Comparison of ENCODE assay signal across 21 cellular contexts in the genomic region with DNA sequence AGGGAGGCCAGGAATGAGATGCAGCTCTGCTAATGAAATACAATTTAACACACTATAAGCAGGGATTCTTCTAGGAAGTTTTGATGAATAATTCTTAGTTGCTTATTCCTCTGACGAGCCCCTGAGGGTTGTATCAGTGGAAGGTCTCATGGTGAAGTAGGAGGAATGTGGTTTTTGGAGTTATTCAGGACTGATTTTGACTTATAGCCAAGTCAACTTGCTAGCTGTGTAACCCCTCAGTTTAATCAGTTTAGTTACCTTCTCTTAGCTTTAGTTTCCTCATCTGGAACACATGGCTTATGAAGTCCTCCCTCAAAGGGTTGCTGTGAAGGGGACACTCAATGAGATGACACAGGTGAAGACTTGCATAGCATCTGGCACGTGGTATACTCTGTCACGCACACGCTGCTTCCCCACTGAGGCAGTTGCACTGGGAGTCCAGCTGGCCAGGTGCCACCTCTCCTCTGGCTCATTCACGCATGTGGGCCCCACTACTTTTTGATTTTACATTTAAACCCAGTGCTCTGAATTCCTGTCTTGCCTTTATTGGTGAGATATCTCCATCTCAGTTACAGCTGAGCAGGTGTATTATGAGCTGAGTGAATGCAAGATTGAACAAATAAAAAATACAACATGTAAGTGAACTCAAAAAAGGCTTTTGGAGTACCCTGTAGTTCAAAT.
DNase-seq lines count a peak whose midpoint lies in the region; ATAC-seq lines count a peak whose summit lies in the region.
"Had no signal": no experiment of that assay in that cellular context is flagged by ENCODE, and none has a peak within 500 bp of the region (broad histone marks: within the 10 kb centered on the region; RNA-seq: fewer than 3 reads in every experiment).

No MANE protein-coding gene starts in this region.

- H3K27ac ChIP-seq in epithelial cell of prostate (peak overlapping the region; percentile 18), neuronal stem cell (replicated peaks; ENCODE audit: low read length) (no peak overlapping the region)
- H3K27ac ChIP-seq: testis had no signal

- no peak overlapping the region for H3K18ac ChIP-seq in neuronal stem cell (ENCODE audit: low read length)

- H3K23ac ChIP-seq in neuronal stem cell (ENCODE audit: low read depth, low read length, poor library complexity) = no peak overlapping the region

- H2AK5ac ChIP-seq in neuronal stem cell (ENCODE audit: low read depth, low read length) = no peak overlapping the region

- peaks cover 2 to 3% of the 10 kb centered on the region in 2 donors for H3K4me1 ChIP-seq in neuronal stem cell (ENCODE audit: control insufficient read depth in 2 of 2, insufficient read depth in 1 of 2, low read depth in 1 of 2, low read length in 2 of 2)

- H3K9me3 ChIP-seq in neuronal stem cell (replicated peaks in 1 of 2; ENCODE audit: control insufficient read depth in 2 of 2, insufficient read depth in 1 of 2, low read depth in 1 of 2, low read length in 2 of 2) = no peaks in the 10 kb centered on the region
- H3K9me3 ChIP-seq: testis had no signal

- H2BK15ac ChIP-seq in neuronal stem cell (ENCODE audit: low read length) = no peak overlapping the region

- H3K79me1 ChIP-seq in neuronal stem cell (ENCODE audit: low read depth, low read length) = no peaks in the 10 kb centered on the region

- H3K9ac ChIP-seq in neuronal stem cell (ENCODE audit: low read depth, low read length, poor library complexity) = no peak overlapping the region

- no peak overlapping the region for H3K4me3 ChIP-seq in neuronal stem cell (ENCODE audit: low read length in 2 of 2)
- H3K4me3 ChIP-seq: testis had no signal

- WGBS in neuronal stem cell (ENCODE audit: extremely low coverage in 2 of 2, insufficient read length in 2 of 2, insufficient replicate concordance in 1 of 2), 2 donors = no CpG with 5 or more reads among the region's 5 CpGs

- H3K36me3 ChIP-seq in neuronal stem cell (replicated peaks in 1 of 2; ENCODE audit: control insufficient read depth in 2 of 2, insufficient read depth in 2 of 2, low read length in 2 of 2) = no peaks in the 10 kb centered on the region

- H3K4ac ChIP-seq in neuronal stem cell (ENCODE audit: low read length) = no peak overlapping the region

- H2BK12ac ChIP-seq in neuronal stem cell (ENCODE audit: low read length) = no peak overlapping the region

- ATAC-seq in HG03442 (IDR thresholded peaks at IDR 0.05; ENCODE audit: unreplicated experiment) (no peak), GM19328 (IDR thresholded peaks at IDR 0.05; ENCODE audit: unreplicated experiment) (no peak), GM19023 (IDR thresholded peaks at IDR 0.05; ENCODE audit: unreplicated experiment) (no peak)
- ATAC-seq: WTC11 had no signal

- H2AFZ ChIP-seq in neuronal stem cell (ENCODE audit: low read length) = no peak overlapping the region

- H4K8ac ChIP-seq in neuronal stem cell (ENCODE audit: low read depth, low read length) = no peak overlapping the region

- H3K27me3 ChIP-seq in neuronal stem cell (ENCODE audit: control insufficient read depth in 3 of 3, insufficient read depth in 3 of 3, low read depth in 1 of 3, low read length in 3 of 3) = no peaks in the 10 kb centered on the region
- H3K27me3 ChIP-seq: testis had no signal

- no peak overlapping the region for H2BK120ac ChIP-seq in neuronal stem cell (ENCODE audit: low read depth, low read length)

- H3K4me2 ChIP-seq in neuronal stem cell (ENCODE audit: insufficient read depth, low read length, poor library complexity, severe bottlenecking) = no peak overlapping the region

- H2BK5ac ChIP-seq in neuronal stem cell (ENCODE audit: low read length) = no peak overlapping the region

- H3K14ac ChIP-seq in neuronal stem cell (ENCODE audit: low read length) = no peak overlapping the region

- DNase-seq in COR-L47 (lab: John Stamatoyannopoulos, UW) (peak; percentile 29), ELR (ENCODE audit: low read depth) (peak; percentile 54), NCI-H446 treated with DMSO at 0.1 percent for 48 hours (lab: John Stamatoyannopoulos, UW) (peak; percentile 81), epithelial cell of prostate (ENCODE audit: low read depth, low spot score) (no peak), neuronal stem cell (ENCODE audit: low spot score) (no peak)
- DNase-seq: activated CD8-positive, alpha-beta memory T cell treated with anti-CD3 and anti-CD28 coated beads for 24 hours; AML-193; central memory CD4-positive, alpha-beta T cell; effector memory CD4-positive, alpha-beta T cell; hypothalamus; KBM-7; midbrain; NCI-H1417 treated with DMSO at 0.1 percent for 48 hours; NK-92 treated with Interleukin-12 subunit alpha and Interleukin-12 subunit beta, amount 100 ng/mL, for 24 hours; nucleus accumbens; stimulated activated CD4-positive, alpha-beta T cell treated with anti-CD3 and anti-CD28 coated beads, Interleukin-4, amount 100 ng/mL, for 24 hours; testis had no signal

- no peak overlapping the region for H4K91ac ChIP-seq in neuronal stem cell (ENCODE audit: low read depth, low read length, poor library complexity)

Comparison
In these comparisons a context has a peak if more than half of its experiments do, and no peak if none do; other contexts are left out.
1. DNase-seq: peak in COR-L47 (single experiment), ELR (single experiment) and NCI-H446 treated with DMSO at 0.1 percent for 48 hours (single experiment); none in epithelial cell of prostate (single experiment) and neuronal stem cell (single experiment).